In the genomic region with DNA sequence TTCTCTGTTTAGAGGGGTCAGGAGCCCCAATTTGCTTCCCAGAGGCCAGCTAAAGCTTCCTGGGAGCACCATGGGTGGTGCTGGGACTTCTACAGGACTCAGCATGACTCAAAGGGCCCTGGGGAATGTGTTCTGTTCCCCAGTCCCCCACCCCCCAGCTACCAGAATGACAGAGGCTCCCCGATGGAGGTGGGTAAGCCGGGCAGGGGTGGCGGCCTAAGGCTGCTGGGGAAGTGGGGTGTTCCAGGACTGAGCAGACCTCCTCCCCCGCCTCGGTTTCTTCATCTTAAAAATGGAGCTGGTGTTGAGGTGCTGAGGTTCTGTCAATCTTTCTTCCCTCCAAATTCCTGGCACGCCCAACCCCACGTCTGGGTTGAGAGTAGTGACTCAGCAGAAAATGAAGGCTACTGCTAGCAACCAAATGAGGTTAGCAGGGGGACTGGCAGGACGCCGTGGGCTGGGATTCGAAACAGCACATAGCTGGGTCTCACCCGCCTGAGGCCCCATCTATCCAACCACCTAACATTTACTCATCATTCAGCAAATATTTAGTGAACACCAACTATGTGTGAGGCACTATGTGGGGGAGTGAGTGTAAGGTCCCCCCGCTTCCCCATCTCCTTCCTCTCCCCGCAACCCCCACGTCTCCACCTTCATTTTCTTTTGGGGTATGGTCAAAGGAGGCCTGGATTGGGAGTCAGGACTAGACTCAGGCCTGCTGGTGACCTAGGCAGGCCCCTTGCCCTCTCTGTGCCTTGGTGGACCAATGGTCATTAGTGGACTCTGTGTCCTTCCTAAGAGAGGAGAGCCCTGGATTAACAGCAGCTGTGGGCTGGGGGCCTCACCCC, we compare ENCODE assay signal across 1 cellular context.
TF ChIP-seq lines count a peak whose summit lies in the region.

No MANE protein-coding gene starts in this region.

TF ChIP-seq in K562, 482 proteins besides CTCF, POLR2A, EP300 and RAD21 (continued from another document and continues in another):
- TF ChIP-seq, protein P1, sequence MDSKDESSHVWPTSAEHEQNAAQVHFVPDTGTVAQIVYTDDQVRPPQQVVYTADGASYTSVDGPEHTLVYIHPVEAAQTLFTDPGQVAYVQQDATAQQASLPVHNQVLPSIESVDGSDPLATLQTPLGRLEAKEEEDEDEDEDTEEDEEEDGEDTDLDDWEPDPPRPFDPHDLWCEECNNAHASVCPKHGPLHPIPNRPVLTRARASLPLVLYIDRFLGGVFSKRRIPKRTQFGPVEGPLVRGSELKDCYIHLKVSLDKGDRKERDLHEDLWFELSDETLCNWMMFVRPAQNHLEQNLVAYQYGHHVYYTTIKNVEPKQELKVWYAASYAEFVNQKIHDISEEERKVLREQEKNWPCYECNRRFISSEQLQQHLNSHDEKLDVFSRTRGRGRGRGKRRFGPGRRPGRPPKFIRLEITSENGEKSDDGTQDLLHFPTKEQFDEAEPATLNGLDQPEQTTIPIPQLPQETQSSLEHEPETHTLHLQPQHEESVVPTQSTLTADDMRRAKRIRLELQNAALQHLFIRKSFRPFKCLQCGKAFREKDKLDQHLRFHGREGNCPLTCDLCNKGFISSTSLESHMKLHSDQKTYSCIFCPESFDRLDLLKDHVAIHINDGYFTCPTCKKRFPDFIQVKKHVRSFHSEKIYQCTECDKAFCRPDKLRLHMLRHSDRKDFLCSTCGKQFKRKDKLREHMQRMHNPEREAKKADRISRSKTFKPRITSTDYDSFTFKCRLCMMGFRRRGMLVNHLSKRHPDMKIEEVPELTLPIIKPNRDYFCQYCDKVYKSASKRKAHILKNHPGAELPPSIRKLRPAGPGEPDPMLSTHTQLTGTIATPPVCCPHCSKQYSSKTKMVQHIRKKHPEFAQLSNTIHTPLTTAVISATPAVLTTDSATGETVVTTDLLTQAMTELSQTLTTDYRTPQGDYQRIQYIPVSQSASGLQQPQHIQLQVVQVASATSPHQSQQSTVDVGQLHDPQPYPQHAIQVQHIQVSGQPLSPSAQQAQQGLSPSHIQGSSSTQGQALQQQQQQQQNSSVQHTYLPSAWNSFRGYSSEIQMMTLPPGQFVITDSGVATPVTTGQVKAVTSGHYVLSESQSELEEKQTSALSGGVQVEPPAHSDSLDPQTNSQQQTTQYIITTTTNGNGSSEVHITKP (IDR thresholded peaks at IDR 0.05; ENCODE audit: partially characterized antibody), result peak; percentile 56
- no peak for TF ChIP-seq MTF1 (CRISPR knock-in tag; IDR thresholded peaks at IDR 0.05; ENCODE audit: borderline replicate concordance)
- TF ChIP-seq, protein P2, sequence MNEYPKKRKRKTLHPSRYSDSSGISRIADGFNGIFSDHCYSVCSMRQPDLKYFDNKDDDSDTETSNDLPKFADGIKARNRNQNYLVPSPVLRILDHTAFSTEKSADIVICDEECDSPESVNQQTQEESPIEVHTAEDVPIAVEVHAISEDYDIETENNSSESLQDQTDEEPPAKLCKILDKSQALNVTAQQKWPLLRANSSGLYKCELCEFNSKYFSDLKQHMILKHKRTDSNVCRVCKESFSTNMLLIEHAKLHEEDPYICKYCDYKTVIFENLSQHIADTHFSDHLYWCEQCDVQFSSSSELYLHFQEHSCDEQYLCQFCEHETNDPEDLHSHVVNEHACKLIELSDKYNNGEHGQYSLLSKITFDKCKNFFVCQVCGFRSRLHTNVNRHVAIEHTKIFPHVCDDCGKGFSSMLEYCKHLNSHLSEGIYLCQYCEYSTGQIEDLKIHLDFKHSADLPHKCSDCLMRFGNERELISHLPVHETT (CRISPR knock-in tag; conservative IDR thresholded peaks at IDR 0.05 in 1 of 2, IDR thresholded peaks at IDR 0.05 in 1 of 2), result peak in 1 of 2 experiments; percentile 68; a peak in 1 of 4 replicates
- TF ChIP-seq, protein P3, sequence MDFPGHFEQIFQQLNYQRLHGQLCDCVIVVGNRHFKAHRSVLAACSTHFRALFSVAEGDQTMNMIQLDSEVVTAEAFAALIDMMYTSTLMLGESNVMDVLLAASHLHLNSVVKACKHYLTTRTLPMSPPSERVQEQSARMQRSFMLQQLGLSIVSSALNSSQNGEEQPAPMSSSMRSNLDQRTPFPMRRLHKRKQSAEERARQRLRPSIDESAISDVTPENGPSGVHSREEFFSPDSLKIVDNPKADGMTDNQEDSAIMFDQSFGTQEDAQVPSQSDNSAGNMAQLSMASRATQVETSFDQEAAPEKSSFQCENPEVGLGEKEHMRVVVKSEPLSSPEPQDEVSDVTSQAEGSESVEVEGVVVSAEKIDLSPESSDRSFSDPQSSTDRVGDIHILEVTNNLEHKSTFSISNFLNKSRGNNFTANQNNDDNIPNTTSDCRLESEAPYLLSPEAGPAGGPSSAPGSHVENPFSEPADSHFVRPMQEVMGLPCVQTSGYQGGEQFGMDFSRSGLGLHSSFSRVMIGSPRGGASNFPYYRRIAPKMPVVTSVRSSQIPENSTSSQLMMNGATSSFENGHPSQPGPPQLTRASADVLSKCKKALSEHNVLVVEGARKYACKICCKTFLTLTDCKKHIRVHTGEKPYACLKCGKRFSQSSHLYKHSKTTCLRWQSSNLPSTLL (IDR thresholded peaks at IDR 0.05), result no peak
- TF ChIP-seq, protein P4, sequence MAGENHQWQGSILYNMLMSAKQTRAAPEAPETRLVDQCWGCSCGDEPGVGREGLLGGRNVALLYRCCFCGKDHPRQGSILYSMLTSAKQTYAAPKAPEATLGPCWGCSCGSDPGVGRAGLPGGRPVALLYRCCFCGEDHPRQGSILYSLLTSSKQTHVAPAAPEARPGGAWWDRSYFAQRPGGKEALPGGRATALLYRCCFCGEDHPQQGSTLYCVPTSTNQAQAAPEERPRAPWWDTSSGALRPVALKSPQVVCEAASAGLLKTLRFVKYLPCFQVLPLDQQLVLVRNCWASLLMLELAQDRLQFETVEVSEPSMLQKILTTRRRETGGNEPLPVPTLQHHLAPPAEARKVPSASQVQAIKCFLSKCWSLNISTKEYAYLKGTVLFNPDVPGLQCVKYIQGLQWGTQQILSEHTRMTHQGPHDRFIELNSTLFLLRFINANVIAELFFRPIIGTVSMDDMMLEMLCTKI (IDR thresholded peaks at IDR 0.05; ENCODE audit: partially characterized antibody), result no peak
- no peak for TF ChIP-seq NR2F6 (CRISPR knock-in tag; IDR thresholded peaks at IDR 0.05)
- 0 out of 2 replicates have a peak, but pooled peaks have one; percentile 11 for TF ChIP-seq MECOM (CRISPR knock-in tag; IDR thresholded peaks at IDR 0.05)
- TF ChIP-seq, protein P5, sequence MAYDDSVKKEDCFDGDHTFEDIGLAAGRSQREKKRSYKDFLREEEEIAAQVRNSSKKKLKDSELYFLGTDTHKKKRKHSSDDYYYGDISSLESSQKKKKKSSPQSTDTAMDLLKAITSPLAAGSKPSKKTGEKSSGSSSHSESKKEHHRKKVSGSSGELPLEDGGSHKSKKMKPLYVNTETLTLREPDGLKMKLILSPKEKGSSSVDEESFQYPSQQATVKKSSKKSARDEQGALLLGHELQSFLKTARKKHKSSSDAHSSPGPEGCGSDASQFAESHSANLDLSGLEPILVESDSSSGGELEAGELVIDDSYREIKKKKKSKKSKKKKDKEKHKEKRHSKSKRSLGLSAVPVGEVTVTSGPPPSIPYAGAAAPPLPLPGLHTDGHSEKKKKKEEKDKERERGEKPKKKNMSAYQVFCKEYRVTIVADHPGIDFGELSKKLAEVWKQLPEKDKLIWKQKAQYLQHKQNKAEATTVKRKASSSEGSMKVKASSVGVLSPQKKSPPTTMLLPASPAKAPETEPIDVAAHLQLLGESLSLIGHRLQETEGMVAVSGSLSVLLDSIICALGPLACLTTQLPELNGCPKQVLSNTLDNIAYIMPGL (CRISPR knock-in tag; IDR thresholded peaks at IDR 0.05), result no peak
- TF ChIP-seq GATAD2A (IDR thresholded peaks at IDR 0.05), result peak; percentile 47; the same call in 1 of the 2 replicates
- TF ChIP-seq, protein P6, sequence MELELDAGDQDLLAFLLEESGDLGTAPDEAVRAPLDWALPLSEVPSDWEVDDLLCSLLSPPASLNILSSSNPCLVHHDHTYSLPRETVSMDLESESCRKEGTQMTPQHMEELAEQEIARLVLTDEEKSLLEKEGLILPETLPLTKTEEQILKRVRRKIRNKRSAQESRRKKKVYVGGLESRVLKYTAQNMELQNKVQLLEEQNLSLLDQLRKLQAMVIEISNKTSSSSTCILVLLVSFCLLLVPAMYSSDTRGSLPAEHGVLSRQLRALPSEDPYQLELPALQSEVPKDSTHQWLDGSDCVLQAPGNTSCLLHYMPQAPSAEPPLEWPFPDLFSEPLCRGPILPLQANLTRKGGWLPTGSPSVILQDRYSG (tag; conservative IDR thresholded peaks at IDR 0.05; ENCODE audit: low read depth), result peak; percentile 72; the same call in 1 of the 2 replicates
- peak; percentile 52 for TF ChIP-seq ZFP36 (IDR thresholded peaks at IDR 0.05; ENCODE audit: low read depth, low read length, partially characterized antibody)
- TF ChIP-seq, protein P7, sequence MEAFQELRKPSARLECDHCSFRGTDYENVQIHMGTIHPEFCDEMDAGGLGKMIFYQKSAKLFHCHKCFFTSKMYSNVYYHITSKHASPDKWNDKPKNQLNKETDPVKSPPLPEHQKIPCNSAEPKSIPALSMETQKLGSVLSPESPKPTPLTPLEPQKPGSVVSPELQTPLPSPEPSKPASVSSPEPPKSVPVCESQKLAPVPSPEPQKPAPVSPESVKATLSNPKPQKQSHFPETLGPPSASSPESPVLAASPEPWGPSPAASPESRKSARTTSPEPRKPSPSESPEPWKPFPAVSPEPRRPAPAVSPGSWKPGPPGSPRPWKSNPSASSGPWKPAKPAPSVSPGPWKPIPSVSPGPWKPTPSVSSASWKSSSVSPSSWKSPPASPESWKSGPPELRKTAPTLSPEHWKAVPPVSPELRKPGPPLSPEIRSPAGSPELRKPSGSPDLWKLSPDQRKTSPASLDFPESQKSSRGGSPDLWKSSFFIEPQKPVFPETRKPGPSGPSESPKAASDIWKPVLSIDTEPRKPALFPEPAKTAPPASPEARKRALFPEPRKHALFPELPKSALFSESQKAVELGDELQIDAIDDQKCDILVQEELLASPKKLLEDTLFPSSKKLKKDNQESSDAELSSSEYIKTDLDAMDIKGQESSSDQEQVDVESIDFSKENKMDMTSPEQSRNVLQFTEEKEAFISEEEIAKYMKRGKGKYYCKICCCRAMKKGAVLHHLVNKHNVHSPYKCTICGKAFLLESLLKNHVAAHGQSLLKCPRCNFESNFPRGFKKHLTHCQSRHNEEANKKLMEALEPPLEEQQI (IDR thresholded peaks at IDR 0.05), result no peak
- TF ChIP-seq CBX3 (IDR thresholded peaks at IDR 0.05; ENCODE audit: borderline replicate concordance in 1 of 2, low read length in 2 of 2), result peak in 1 of 2 experiments; percentile 62; a peak in 1 of 3 replicates
- TF ChIP-seq, protein P8, sequence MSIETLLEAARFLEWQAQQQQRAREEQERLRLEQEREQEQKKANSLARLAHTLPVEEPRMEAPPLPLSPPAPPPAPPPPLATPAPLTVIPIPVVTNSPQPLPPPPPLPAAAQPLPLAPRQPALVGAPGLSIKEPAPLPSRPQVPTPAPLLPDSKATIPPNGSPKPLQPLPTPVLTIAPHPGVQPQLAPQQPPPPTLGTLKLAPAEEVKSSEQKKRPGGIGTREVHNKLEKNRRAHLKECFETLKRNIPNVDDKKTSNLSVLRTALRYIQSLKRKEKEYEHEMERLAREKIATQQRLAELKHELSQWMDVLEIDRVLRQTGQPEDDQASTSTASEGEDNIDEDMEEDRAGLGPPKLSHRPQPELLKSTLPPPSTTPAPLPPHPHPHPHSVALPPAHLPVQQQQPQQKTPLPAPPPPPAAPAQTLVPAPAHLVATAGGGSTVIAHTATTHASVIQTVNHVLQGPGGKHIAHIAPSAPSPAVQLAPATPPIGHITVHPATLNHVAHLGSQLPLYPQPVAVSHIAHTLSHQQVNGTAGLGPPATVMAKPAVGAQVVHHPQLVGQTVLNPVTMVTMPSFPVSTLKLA (conservative IDR thresholded peaks at IDR 0.05), result peak in 1 of 2 experiments; percentile 62; a peak in 1 of 4 replicates
- peak; percentile 72 for TF ChIP-seq LEF1 (IDR thresholded peaks at IDR 0.05)
- TF ChIP-seq ZFP30 (CRISPR knock-in tag; IDR thresholded peaks at IDR 0.05; ENCODE audit: borderline replicate concordance), result no peak
- no peak for TF ChIP-seq MCM5 (IDR thresholded peaks at IDR 0.05; ENCODE audit: low read depth)
- TF ChIP-seq HNRNPLL (IDR thresholded peaks at IDR 0.05; ENCODE audit: low read depth, low read length, poor library complexity, severe bottlenecking), result no peak
- TF ChIP-seq NCOA4 (IDR thresholded peaks at IDR 0.05; ENCODE audit: partially characterized antibody), result no peak
- TF ChIP-seq NFE2L1 (tag; IDR thresholded peaks at IDR 0.05; ENCODE audit: borderline replicate concordance, low read depth), result peak; percentile 99
- no peak for TF ChIP-seq HSF4 (CRISPR knock-in tag; IDR thresholded peaks at IDR 0.05; ENCODE audit: borderline replicate concordance)
- peak; percentile 76; the same call in 1 of the 2 replicates for TF ChIP-seq ZNF76 (CRISPR knock-in tag; IDR thresholded peaks at IDR 0.05; ENCODE audit: borderline replicate concordance)
- TF ChIP-seq ZNF316 (IDR thresholded peaks at IDR 0.05), result peak; percentile 99
- TF ChIP-seq U2AF1 (optimal IDR thresholded peaks at IDR 0.05; ENCODE audit: low read depth, low read length), result no peak
- peak; percentile 87 for TF ChIP-seq DMBX1 (CRISPR knock-in tag; IDR thresholded peaks at IDR 0.05; ENCODE audit: borderline replicate concordance)
- no peak for TF ChIP-seq KAT7 (CRISPR knock-in tag; IDR thresholded peaks at IDR 0.05; ENCODE audit: borderline replicate concordance)
- TF ChIP-seq E2F3 (CRISPR knock-in tag; IDR thresholded peaks at IDR 0.05), result peak; percentile 78
- no peak for TF ChIP-seq CBFB (CRISPR knock-in tag; IDR thresholded peaks at IDR 0.05)
- TF ChIP-seq, protein P9, sequence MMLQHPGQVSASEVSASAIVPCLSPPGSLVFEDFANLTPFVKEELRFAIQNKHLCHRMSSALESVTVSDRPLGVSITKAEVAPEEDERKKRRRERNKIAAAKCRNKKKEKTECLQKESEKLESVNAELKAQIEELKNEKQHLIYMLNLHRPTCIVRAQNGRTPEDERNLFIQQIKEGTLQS (IDR thresholded peaks at IDR 0.05), result peak; percentile 55; the same call in 1 of the 2 replicates
- TF ChIP-seq, protein P9 (CRISPR knock-in tag; conservative IDR thresholded peaks at IDR 0.05), result no peak
- no peak for TF ChIP-seq CHD2 (IDR thresholded peaks at IDR 0.05; ENCODE audit: low read depth, low read length)
- no peak for TF ChIP-seq ZNF324 (CRISPR knock-in tag; IDR thresholded peaks at IDR 0.05)
- TF ChIP-seq NEUROD1 (IDR thresholded peaks at IDR 0.05; ENCODE audit: borderline replicate concordance, low read depth, low read length, partially characterized antibody), result peak; percentile 41
- TF ChIP-seq NCOA2 (IDR thresholded peaks at IDR 0.05; ENCODE audit: partially characterized antibody in 2 of 2), result no peak
- TF ChIP-seq TAF15 (IDR thresholded peaks at IDR 0.05; ENCODE audit: low read depth, low read length), result no peak
- TF ChIP-seq ATF7 (IDR thresholded peaks at IDR 0.05), result peak; percentile 47; the same call in 1 of the 2 replicates
- 0 out of 2 replicates have a peak, but pooled peaks have one; percentile 33 for TF ChIP-seq POLR2G (IDR thresholded peaks at IDR 0.05; ENCODE audit: low read depth, low read length)
- peak; percentile 57 for TF ChIP-seq MEIS2 (IDR thresholded peaks at IDR 0.05; ENCODE audit: partially characterized antibody)
- no peak for TF ChIP-seq KHSRP (IDR thresholded peaks at IDR 0.05)
- TF ChIP-seq, protein P10, sequence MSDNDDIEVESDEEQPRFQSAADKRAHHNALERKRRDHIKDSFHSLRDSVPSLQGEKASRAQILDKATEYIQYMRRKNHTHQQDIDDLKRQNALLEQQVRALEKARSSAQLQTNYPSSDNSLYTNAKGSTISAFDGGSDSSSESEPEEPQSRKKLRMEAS (CRISPR knock-in tag; IDR thresholded peaks at IDR 0.05), result peak; percentile 62; the same call in 1 of the 2 replicates
- no peak for TF ChIP-seq NR3C1 (CRISPR knock-in tag; IDR thresholded peaks at IDR 0.05)
